Comparison of ENCODE assay signal across 8 cellular contexts in the genomic region with DNA sequence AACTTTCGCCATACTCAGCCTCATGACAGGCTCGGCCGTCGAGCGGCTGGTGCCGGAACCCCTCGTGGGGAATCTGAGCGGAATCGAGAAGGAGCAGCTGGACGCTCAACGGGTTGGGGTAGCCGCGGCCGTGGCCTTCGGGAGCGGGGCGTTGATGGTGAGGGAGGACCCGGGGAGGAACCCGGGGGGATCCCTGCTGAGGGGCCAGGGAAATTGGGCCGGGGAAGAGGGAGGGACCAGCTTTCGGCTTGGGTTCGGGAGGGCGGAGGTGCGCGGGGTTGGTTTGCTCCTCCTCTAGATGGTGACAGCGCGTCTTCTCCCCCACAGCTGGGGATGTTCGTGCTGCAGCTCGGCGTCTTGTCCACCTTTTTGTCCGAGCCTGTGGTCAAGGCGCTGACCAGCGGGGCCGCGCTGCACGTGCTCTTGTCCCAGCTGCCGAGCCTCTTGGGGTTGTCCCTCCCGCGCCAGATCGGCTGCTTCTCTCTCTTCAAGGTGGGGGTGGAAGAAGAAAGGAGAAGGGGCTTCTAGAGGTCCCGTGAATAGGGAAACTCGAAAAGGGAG. TPM values are rescaled to one million over a fixed set of nuclear protein-coding genes. Genes with fewer than 3 reads are reported as not detected.
DNase-seq lines count a peak whose midpoint lies in the region; ATAC-seq and TF ChIP-seq lines count a peak whose summit lies in the region.

No MANE protein-coding gene starts in this region.

- under 1% methylated on average over 16 of the region's 42 CpGs for WGBS in right lobe of liver (ENCODE audit: insufficient coverage, low coverage, low lambda C conversion rate, missing lambda C conversion rate)
- WGBS in tibial nerve, 2 donors, result 15 to 21% methylated on average over 25 to 31 of the region's 42 CpGs

- H3K27ac ChIP-seq in brain microvascular endothelial cell (no peak overlapping the region), right lobe of liver (no peak overlapping the region), tibial nerve (no peak overlapping the region)

- no peak for TF ChIP-seq EP300 in tibial nerve (IDR thresholded peaks at IDR 0.05)

- no peaks in the 10 kb centered on the region for H3K36me3 ChIP-seq in brain microvascular endothelial cell (replicated peaks)
- no peaks in the 10 kb centered on the region for H3K36me3 ChIP-seq in right lobe of liver
- H3K36me3 ChIP-seq in tibial nerve, result peaks cover 0 to 22% (median 0%) of the 10 kb centered on the region in 3 donors

- H3K4me3 ChIP-seq in brain microvascular endothelial cell (ENCODE audit: low read depth, low read length), result peak overlapping the region; percentile 40
- H3K4me3 ChIP-seq in right lobe of liver, result peak overlapping the region in 1 of 3 donors; percentile 33
- H3K4me3 ChIP-seq in tibial nerve, result peak overlapping the region; percentile 23 to 52 (median 42)

- intact Hi-C loops in right lobe of liver (cut with DNase I), result loop anchor here (5.0 kb wide), 1 partner anchor 39 kb away; no protein-coding TSS in a partner anchor

- H3K27me3 ChIP-seq in brain microvascular endothelial cell (replicated peaks) (peaks cover 38% of the 10 kb centered on the region), right lobe of liver (peaks cover 0 to 34% of the 10 kb centered on the region in 2 donors), tibial nerve (peaks cover 0 to 41% of the 10 kb centered on the region in 2 donors)

- TF ChIP-seq POLR2A in right lobe of liver (IDR thresholded peaks at IDR 0.05), result no peak
- TF ChIP-seq POLR2A in tibial nerve (IDR thresholded peaks at IDR 0.05), result no peak

- TF ChIP-seq CTCF in brain microvascular endothelial cell (IDR thresholded peaks at IDR 0.05; ENCODE audit: low read depth, low read length, missing control alignments), result no peak
- TF ChIP-seq CTCF in right lobe of liver (IDR thresholded peaks at IDR 0.05), result no peak
- no peak for TF ChIP-seq CTCF in tibial nerve (IDR thresholded peaks at IDR 0.05)

- peak; percentile 74 for DNase-seq in activated CD8-positive, alpha-beta memory T cell treated with anti-CD3 and anti-CD28 coated beads for 24 hours
- no peak for DNase-seq in activated CD8-positive, alpha-beta memory T cell treated with anti-CD3 and anti-CD28 coated beads, Interleukin-2, amount 50 U/mL, for 4 hours
- DNase-seq in brain microvascular endothelial cell (no peak), right lobe of liver (no peak), tibial nerve (ENCODE audit: low spot score in 2 of 2) (no peak), Kasumi-1 (lab: John Stamatoyannopoulos, UW) (no peak), NCI-H1048 (lab: John Stamatoyannopoulos, UW) (no peak)

- H3K4me1 ChIP-seq in right lobe of liver (peaks cover 0 to 13% (median 6%) of the 10 kb centered on the region in 4 donors), tibial nerve (peaks cover 0 to 32% (median 16%) of the 10 kb centered on the region in 4 donors)

- in situ Hi-C loops in brain microvascular endothelial cell (cut with HindIII; ENCODE audit: low pct_ligation_motif_present, low sequenced_read_pairs), result no loop called here

- peak; percentile 5 to 22 (median 15) for ATAC-seq in right lobe of liver
- ATAC-seq in GM19467 (IDR thresholded peaks at IDR 0.05; ENCODE audit: unreplicated experiment), result no peak

- H3K9me3 ChIP-seq in right lobe of liver (no peaks in the 10 kb centered on the region), tibial nerve (no peaks in the 10 kb centered on the region)

RNA-seq across cellular contexts. Expression of gene ARHGEF25, which starts 9.8 kb away (rescaled TPM):
- 1 to 10 TPM in 5 of 6 experiments, under 1 TPM in 1; 0.92 to 2.0 (median 1.3) TPM for total RNA-seq in right lobe of liver
- total RNA-seq in tibial nerve, result 10 to 100 TPM; 31.2 to 91.2 (median 48.8) TPM

RNA-seq across cellular contexts. Expression of gene B4GALNT1, which starts 12.0 kb away (rescaled TPM):
- total RNA-seq in right lobe of liver, result 1 to 10 TPM in 3 of 6 experiments, under 1 TPM in 3; 0.44 to 3.6 (median 0.78) TPM
- 10 to 100 TPM; 14.5 to 43.8 (median 16.8) TPM for total RNA-seq in tibial nerve

RNA-seq across cellular contexts. Expression of gene DTX3, which starts 16.4 kb away (rescaled TPM):
- 1 to 10 TPM in 5 of 6 experiments, under 1 TPM in 1; 0.86 to 2.7 (median 1.9) TPM for total RNA-seq in right lobe of liver
- 10 to 100 TPM; 19.0 to 33.1 (median 28.1) TPM for total RNA-seq in tibial nerve

RNA-seq across cellular contexts. Expression of gene PIP4K2C, which starts 30.0 kb away (rescaled TPM):
- total RNA-seq in right lobe of liver (10 to 100 TPM; 11.3 to 27.6 (median 12.8) TPM), tibial nerve (10 to 100 TPM; 29.5 to 67.7 (median 35.9) TPM)

Comparison
In these comparisons a context has a peak if more than half of its experiments do, and no peak if none do; other contexts are left out.
1. RNA of gene ARHGEF25, which starts 9.8 kb away (total RNA-seq): 31.2 to 91.2 TPM in tibial nerve; 0.92 to 2.0 TPM in right lobe of liver; every median in the first group is over 10 times any median in the second.
2. RNA of gene DTX3, which starts 16.4 kb away (total RNA-seq): 19.0 to 33.1 TPM in tibial nerve; 0.86 to 2.7 TPM in right lobe of liver; every median in the first group is over 4 times any median in the second.